ENCODE assay signal across 24 cellular contexts in genomic region chrX:31847773-31848172, GRCh38.
"Had no signal": no experiment of that assay in that cellular context is flagged by ENCODE, and none has a peak within 500 bp of the region (broad histone marks: within the 10 kb centered on the region; RNA-seq: fewer than 3 reads in every experiment).

No MANE protein-coding gene starts in this region.

- H3K9ac ChIP-seq: neural progenitor cell had no signal

- ATAC-seq: natural killer cell; right lobe of liver; stimulated activated naive B cell treated with anti-CD40 and anti-IgM and Interleukin-4, amounts not matched to agents 10 μg/mL and 1 μg/mL and 100 μg/mL, for 72 hours; stimulated activated naive CD8-positive, alpha-beta T cell treated with anti-CD3 and anti-CD28 coated beads, Interleukin-15, Interleukin-2, amounts not matched to agents 100 U/mL and 50 U/mL, for 24 hours had no signal

- H3K27ac ChIP-seq: left ventricle myocardium inferior, neural progenitor cell, neutrophil, right atrium auricular region, right lobe of liver, stomach, testis, thyroid gland, transverse colon, upper lobe of left lung, vagina had no signal

- H3K4me3 ChIP-seq: left ventricle myocardium inferior, lung, neural progenitor cell, right atrium auricular region, right lobe of liver, stomach, testis, thyroid gland, transverse colon, upper lobe of left lung, vagina had no signal

- H3K4me2 ChIP-seq: neural progenitor cell had no signal

- H2AFZ ChIP-seq: neural progenitor cell had no signal

- H3K36me3 ChIP-seq: left ventricle myocardium inferior, neural progenitor cell, neutrophil, right atrium auricular region, right lobe of liver, stomach, thyroid gland, transverse colon, upper lobe of left lung, vagina had no signal

- H3K9me3 ChIP-seq: left ventricle myocardium inferior, neutrophil, right atrium auricular region, right lobe of liver, stomach, testis, thyroid gland, transverse colon, upper lobe of left lung, vagina had no signal

- DNase-seq: islet precursor cell; left ventricle myocardium inferior; mesendoderm; naive B cell; natural killer cell; nephron progenitor cell; occipital lobe; right lobe of liver; stimulated activated CD4-positive, alpha-beta T cell treated with anti-CD3 and anti-CD28 coated beads, Interleukin-12 subunit alpha, Interleukin-12 subunit beta, amount 100 ng/mL, for 4 hours; stimulated activated CD4-positive, alpha-beta T cell treated with anti-CD3 and anti-CD28 coated beads, Interleukin-15, amount 100 ng/mL, for 24 hours; stimulated activated CD4-positive, alpha-beta T cell treated with anti-CD3 and anti-CD28 coated beads, Interleukin-2, amount 100 ng/mL, for 24 hours; stimulated activated CD4-positive, alpha-beta T cell treated with anti-CD3 and anti-CD28 coated beads, Interleukin-4, amount 100 ng/mL, for 1 hour; stimulated activated naive B cell treated with anti-CD40 and anti-IgM and Interleukin-4, amounts not matched to agents 10 μg/mL and 1 μg/mL and 100 μg/mL, for 72 hours; stimulated activated naive CD8-positive, alpha-beta T cell treated with anti-CD3 and anti-CD28 coated beads, Interleukin-15, Interleukin-2, amounts not matched to agents 100 U/mL and 50 U/mL, for 24 hours; stomach; testis; thyroid gland; transverse colon; upper lobe of left lung had no signal

- H3K27me3 ChIP-seq: neural progenitor cell, neutrophil, right atrium auricular region, right lobe of liver, stomach, testis, thyroid gland, transverse colon, upper lobe of left lung, vagina had no signal

- H3K4me1 ChIP-seq: left ventricle myocardium inferior, neural progenitor cell, right atrium auricular region, right lobe of liver, stomach, testis, thyroid gland, transverse colon, upper lobe of left lung, vagina had no signal
